ENCODE assay signal across 8 cellular contexts in genomic region chr1:53888716-53889115, GRCh38. TPM values are rescaled to one million over a fixed set of nuclear protein-coding genes. Genes with fewer than 3 reads are reported as not detected.
DNase-seq lines count a peak whose midpoint lies in the region; ATAC-seq and TF ChIP-seq lines count a peak whose summit lies in the region.

No MANE protein-coding gene starts in this region.

- 100% methylated on average over 1 of the region's 1 CpG for WGBS in HUES64
- 71% methylated on average over 1 of the region's 1 CpG for WGBS in hepatocyte (ENCODE audit: low lambda C conversion rate, missing lambda C conversion rate)

- CTCF ChIA-PET in activated CD8-positive, alpha-beta T cell treated with anti-CD3 and anti-CD28 coated beads for 36 hours (lab: Charles Lee), result interaction anchor here (4.4 kb wide), 1 partner anchor 10 kb away, joined by 19 read pairs; no protein-coding TSS in a partner anchor

- no peak for TF ChIP-seq CTCF in activated CD8-positive, alpha-beta T cell treated with anti-CD3 and anti-CD28 coated beads for 36 hours (IDR thresholded peaks at IDR 0.05)
- no peak for TF ChIP-seq CTCF in hepatocyte (IDR thresholded peaks at IDR 0.05; ENCODE audit: poor library complexity)

- no peaks in the 10 kb centered on the region for H4K20me1 ChIP-seq in hepatocyte (ENCODE audit: insufficient read depth, poor library complexity, severe bottlenecking)

- H3K4me3 ChIP-seq in HUES64 (ENCODE audit: low read length) (peak overlapping the region; percentile 91), hepatocyte (peak overlapping the region; percentile 60)

- H3K4me3 Mint-ChIP-seq in activated CD8-positive, alpha-beta T cell treated with anti-CD3 and anti-CD28 coated beads for 36 hours, result peak overlapping the region; percentile 96
- H3K4me3 Mint-ChIP-seq in stimulated activated effector memory CD8-positive, alpha-beta T cell treated with anti-CD3 and anti-CD28 coated beads, Interleukin-12 subunit alpha, Interleukin-12 subunit beta, amount 100 ng/mL, for 72 hours, result peak overlapping the region; percentile 96

- no peaks in the 10 kb centered on the region for H3K9me3 Mint-ChIP-seq in activated CD8-positive, alpha-beta T cell treated with anti-CD3 and anti-CD28 coated beads for 36 hours
- no peaks in the 10 kb centered on the region for H3K9me3 Mint-ChIP-seq in stimulated activated effector memory CD8-positive, alpha-beta T cell treated with anti-CD3 and anti-CD28 coated beads, Interleukin-12 subunit alpha, Interleukin-12 subunit beta, amount 100 ng/mL, for 72 hours

- peaks cover 36% of the 10 kb centered on the region for H3K4me1 Mint-ChIP-seq in activated CD8-positive, alpha-beta T cell treated with anti-CD3 and anti-CD28 coated beads for 36 hours (ENCODE audit: low read depth)
- H3K4me1 Mint-ChIP-seq in stimulated activated effector memory CD8-positive, alpha-beta T cell treated with anti-CD3 and anti-CD28 coated beads, Interleukin-12 subunit alpha, Interleukin-12 subunit beta, amount 100 ng/mL, for 72 hours, result peaks cover 32% of the 10 kb centered on the region

- POLR2A ChIA-PET in activated CD8-positive, alpha-beta T cell treated with anti-CD3 and anti-CD28 coated beads for 36 hours (lab: Charles Lee), result interaction anchor here (1.6 to 2.1 kb wide), 3 partner anchors 57 to 71 kb away, joined by 3 to 11 read pairs (median 7); partner anchors contain the start of genes IFT25 and LRRC42

- intact Hi-C loops in activated CD8-positive, alpha-beta T cell treated with anti-CD3 and anti-CD28 coated beads for 36 hours (cut with micrococcal nuclease), result loop anchor here (5.0 kb wide), 1 partner anchor 164 kb away; the partner anchor contains the start of genes TCEANC2 and TMEM59

- H3K4me1 ChIP-seq in HUES64 (ENCODE audit: insufficient read depth, low read length) (peaks cover 7% of the 10 kb centered on the region), hepatocyte (ENCODE audit: insufficient read depth) (peaks cover 11% of the 10 kb centered on the region)

- peak overlapping the region; percentile 99 for H3K27ac Mint-ChIP-seq in activated CD8-positive, alpha-beta T cell treated with anti-CD3 and anti-CD28 coated beads for 36 hours
- H3K27ac Mint-ChIP-seq in stimulated activated effector memory CD8-positive, alpha-beta T cell treated with anti-CD3 and anti-CD28 coated beads, Interleukin-12 subunit alpha, Interleukin-12 subunit beta, amount 100 ng/mL, for 72 hours, result peak overlapping the region; percentile 95

- no peaks in the 10 kb centered on the region for H3K27me3 ChIP-seq in HUES64 (ENCODE audit: insufficient read depth, low read length)
- H3K27me3 ChIP-seq in hepatocyte, result no peaks in the 10 kb centered on the region

- H3K36me3 ChIP-seq in HUES64 (ENCODE audit: insufficient read depth, low read length) (peaks cover 10% of the 10 kb centered on the region), hepatocyte (replicated peaks; ENCODE audit: insufficient read depth, low read depth) (no peaks in the 10 kb centered on the region)

- H3K9me3 ChIP-seq in HUES64 (ENCODE audit: insufficient read depth, low read depth, low read length) (no peaks in the 10 kb centered on the region), hepatocyte (ENCODE audit: low read depth) (no peaks in the 10 kb centered on the region)

- H3K27ac ChIP-seq in HUES64 (ENCODE audit: low read depth, low read length) (no peak overlapping the region), hepatocyte (no peak overlapping the region)

- no peak overlapping the region for H2AFZ ChIP-seq in hepatocyte

- no peak for DNase-seq in activated CD8-positive, alpha-beta T cell treated with anti-CD3 and anti-CD28 coated beads for 36 hours
- DNase-seq in hepatocyte (ENCODE audit: low spot score) (no peak), superior temporal gyrus (ENCODE audit: extremely low spot score) (no peak), activated gamma-delta T cell (lab: John Stamatoyannopoulos, UW) (no peak), HuH-7 (ENCODE audit: low spot score) (no peak)
- no peak for DNase-seq in stimulated activated effector memory CD8-positive, alpha-beta T cell treated with anti-CD3 and anti-CD28 coated beads, Interleukin-12 subunit alpha, Interleukin-12 subunit beta, amount 100 ng/mL, for 72 hours (ENCODE audit: low spot score in 2 of 2)

- H3K9me2 ChIP-seq in hepatocyte (replicated peaks; ENCODE audit: insufficient read depth), result no peaks in the 10 kb centered on the region

- H3K79me2 ChIP-seq in hepatocyte, result no peaks in the 10 kb centered on the region

- peak overlapping the region; percentile 85 for H3K4me2 ChIP-seq in hepatocyte

- H3K27me3 Mint-ChIP-seq in activated CD8-positive, alpha-beta T cell treated with anti-CD3 and anti-CD28 coated beads for 36 hours, result no peaks in the 10 kb centered on the region

- peaks cover 5% of the 10 kb centered on the region for H3K36me3 Mint-ChIP-seq in activated CD8-positive, alpha-beta T cell treated with anti-CD3 and anti-CD28 coated beads for 36 hours (ENCODE audit: low read depth)
- peaks cover 11% of the 10 kb centered on the region for H3K36me3 Mint-ChIP-seq in stimulated activated effector memory CD8-positive, alpha-beta T cell treated with anti-CD3 and anti-CD28 coated beads, Interleukin-12 subunit alpha, Interleukin-12 subunit beta, amount 100 ng/mL, for 72 hours

- ATAC-seq in activated CD8-positive, alpha-beta T cell treated with anti-CD3 and anti-CD28 coated beads for 36 hours, result no peak
- ATAC-seq in stimulated activated effector memory CD8-positive, alpha-beta T cell treated with anti-CD3 and anti-CD28 coated beads, Interleukin-12 subunit alpha, Interleukin-12 subunit beta, amount 100 ng/mL, for 72 hours, result no peak
- ATAC-seq in HG03045 (IDR thresholded peaks at IDR 0.05; ENCODE audit: unreplicated experiment), result no peak

- H3K9ac ChIP-seq in HUES64 (ENCODE audit: low read depth, low read length), result no peak overlapping the region

RNA-seq across cellular contexts. Expression of gene YIPF1, which starts 0.9 kb away (rescaled TPM):
- polyA plus RNA-seq in HUES64 (2013, experiment 1 of 2), result 27.8 TPM
- 27.1 TPM for polyA plus RNA-seq in HUES64 (2013, experiment 2 of 2)
- 10 to 100 TPM; 13.2 to 15.6 TPM for total RNA-seq in activated CD8-positive, alpha-beta T cell treated with anti-CD3 and anti-CD28 coated beads for 36 hours
- 34.0 and 40.4 TPM in 2 replicates for total RNA-seq in hepatocyte
- polyA plus RNA-seq in hepatocyte, result 27.7 and 29.6 TPM in 2 replicates

RNA-seq across cellular contexts. Expression of gene DIO1, which starts 5.3 kb away (rescaled TPM):
- polyA plus RNA-seq in HUES64 (2013, experiment 1 of 2), result not detected
- polyA plus RNA-seq in HUES64 (2013, experiment 2 of 2), result 0.19 TPM
- not detected for total RNA-seq in activated CD8-positive, alpha-beta T cell treated with anti-CD3 and anti-CD28 coated beads for 36 hours
- total RNA-seq in hepatocyte, result 28.7 and 31.2 TPM in 2 replicates
- 12.4 and 24.2 TPM in 2 replicates for polyA plus RNA-seq in hepatocyte

RNA-seq across cellular contexts. Expression of gene NDC1, which starts 50.6 kb away (rescaled TPM):
- polyA plus RNA-seq in HUES64 (2013, experiment 1 of 2), result 47.1 TPM
- 46.3 TPM for polyA plus RNA-seq in HUES64 (2013, experiment 2 of 2)
- 10 to 100 TPM; 39.6 to 43.9 TPM for total RNA-seq in activated CD8-positive, alpha-beta T cell treated with anti-CD3 and anti-CD28 coated beads for 36 hours
- 18.1 and 23.1 TPM in 2 replicates for total RNA-seq in hepatocyte
- polyA plus RNA-seq in hepatocyte, result 5.4 and 7.8 TPM in 2 replicates

RNA-seq across cellular contexts. Expression of gene IFT25, which starts 56.8 kb away (rescaled TPM):
- polyA plus RNA-seq in HUES64 (2013, experiment 1 of 2), result 37.8 TPM
- polyA plus RNA-seq in HUES64 (2013, experiment 2 of 2), result 39.7 TPM
- total RNA-seq in activated CD8-positive, alpha-beta T cell treated with anti-CD3 and anti-CD28 coated beads for 36 hours, result 10 to 100 TPM; 60.5 to 63.5 TPM
- 27.4 and 28.0 TPM in 2 replicates for total RNA-seq in hepatocyte
- 69.0 and 69.2 TPM in 2 replicates for polyA plus RNA-seq in hepatocyte

RNA-seq across cellular contexts. Expression of gene LRRC42, which starts 57.4 kb away (rescaled TPM):
- 48.8 TPM for polyA plus RNA-seq in HUES64 (2013, experiment 1 of 2)
- 50.7 TPM for polyA plus RNA-seq in HUES64 (2013, experiment 2 of 2)
- 10 to 100 TPM; 26.7 to 29.6 TPM for total RNA-seq in activated CD8-positive, alpha-beta T cell treated with anti-CD3 and anti-CD28 coated beads for 36 hours
- total RNA-seq in hepatocyte, result 56.6 and 64.4 TPM in 2 replicates
- polyA plus RNA-seq in hepatocyte, result 58.2 and 62.7 TPM in 2 replicates

Comparison
In these comparisons a context has a peak if more than half of its experiments do, and no peak if none do; other contexts are left out.
1. RNA of gene DIO1, which starts 5.3 kb away (total RNA-seq): 28.7 to 31.2 TPM in hepatocyte; not detected in activated CD8-positive, alpha-beta T cell treated with anti-CD3 and anti-CD28 coated beads for 36 hours; every median in the first group is over 10 times any median in the second.